In genomic region chr18:46725310-46725709, GRCh38 we compare ENCODE assay signal across 25 cellular contexts. TPM values are rescaled to one million over a fixed set of nuclear protein-coding genes. Genes with fewer than 3 reads are reported as not detected.
DNase-seq lines count a peak whose midpoint lies in the region; ATAC-seq, FAIRE-seq and TF ChIP-seq lines count a peak whose summit lies in the region.
"Had no signal": no experiment of that assay in that cellular context is flagged by ENCODE, and none has a peak within 500 bp of the region (broad histone marks: within the 10 kb centered on the region; RNA-seq: fewer than 3 reads in every experiment).

No MANE protein-coding gene starts in this region.

- no peak for TF ChIP-seq RAD21 in HepG2 (CRISPR knock-in tag; IDR thresholded peaks at IDR 0.05)

- H3K79me2 ChIP-seq in HepG2 (ENCODE audit: insufficient read depth, low read length) (no peaks in the 10 kb centered on the region), neural progenitor cell (ENCODE audit: low read depth) (no peaks in the 10 kb centered on the region)

- no peak for TF ChIP-seq POLR2A in HepG2 (IDR thresholded peaks at IDR 0.05; ENCODE audit: insufficient read depth in 1 of 2, low read depth in 2 of 2, low read length in 2 of 2)
- no peak for TF ChIP-seq POLR2A in right lobe of liver (IDR thresholded peaks at IDR 0.05)

- no peak for ATAC-seq in HepG2
- ATAC-seq in right lobe of liver, result no peak
- no peak for ATAC-seq in GM21447 (IDR thresholded peaks at IDR 0.05; ENCODE audit: unreplicated experiment)
- ATAC-seq in GM21786 (IDR thresholded peaks at IDR 0.05; ENCODE audit: unreplicated experiment), result no peak

- H3K27ac ChIP-seq in HepG2 (ENCODE audit: extremely low read length, insufficient read depth, low read length) (no peak overlapping the region), right lobe of liver (no peak overlapping the region), SK-N-MC (peak overlapping the region; percentile 96), neural progenitor cell (no peak overlapping the region)
- H3K27ac ChIP-seq: 22Rv1 had no signal

- H3K4me1 Mint-ChIP-seq in neural progenitor cell, result no peaks in the 10 kb centered on the region
- H3K4me1 Mint-ChIP-seq in glutamatergic neuron (ENCODE audit: low read depth, unreplicated experiment), result no peaks in the 10 kb centered on the region
- H3K4me1 Mint-ChIP-seq: CD14-positive monocyte; CD8-positive, alpha-beta memory T cell had no signal

- 7% methylated on average over 3 of the region's 3 CpGs for WGBS in HepG2 (ENCODE audit: low lambda C conversion rate)
- 78% methylated on average over 2 of the region's 3 CpGs for WGBS in right lobe of liver (ENCODE audit: insufficient coverage, low coverage, low lambda C conversion rate, missing lambda C conversion rate)

- FAIRE-seq in HepG2 (lab: Jason Lieb, UNC), result no peak
- FAIRE-seq: A204.1, D721Med, GM12891, GM18507, H54 had no signal

- DNase-seq in HepG2 (ENCODE audit: low spot score) (no peak), right lobe of liver (no peak), SK-N-MC (ENCODE audit: low read depth, low spot score) (no peak), neural progenitor cell (ENCODE audit: low spot score) (no peak), glutamatergic neuron (no peak), DMS 273 treated with DMSO at 0.1 percent for 48 hours (lab: John Stamatoyannopoulos, UW) (no peak)
- DNase-seq: CD4-positive, alpha-beta T cell; CD8-positive, alpha-beta memory T cell; DMS53; DMS79 treated with DMSO at 0.1 percent for 48 hours; GF-D8; GOT3; HFFc6 had no signal

- CTCF ChIA-PET in HepG2 (lab: Yijun Ruan, JAX; ENCODE audit: low intra/inter-chr PET ratio, low total read pairs), result no interaction called here

- H3K9ac ChIP-seq in HepG2 (ENCODE audit: insufficient read depth, low read depth, low read length) (no peak overlapping the region), SK-N-MC (ENCODE audit: insufficient read length) (peak overlapping the region; percentile 47), neural progenitor cell (no peak overlapping the region)

- peak overlapping the region; percentile 28 for H3K27ac Mint-ChIP-seq in neural progenitor cell
- H3K27ac Mint-ChIP-seq in glutamatergic neuron (ENCODE audit: unreplicated experiment), result no peak overlapping the region
- H3K27ac Mint-ChIP-seq: CD14-positive monocyte; CD4-positive, alpha-beta T cell; CD8-positive, alpha-beta memory T cell; HFFc6 had no signal

- H3K4me3 Mint-ChIP-seq in neural progenitor cell (no peak overlapping the region), glutamatergic neuron (ENCODE audit: unreplicated experiment) (no peak overlapping the region)
- H3K4me3 Mint-ChIP-seq: CD14-positive monocyte; CD4-positive, alpha-beta T cell; CD8-positive, alpha-beta memory T cell; HFFc6 had no signal

- no peaks in the 10 kb centered on the region for H3K36me3 ChIP-seq in HepG2 (replicated peaks in 1 of 2; ENCODE audit: control insufficient read depth in 1 of 2, insufficient read depth in 2 of 2, low read length in 2 of 2)
- no peaks in the 10 kb centered on the region for H3K36me3 ChIP-seq in right lobe of liver
- H3K36me3 ChIP-seq in SK-N-MC (ENCODE audit: insufficient read depth, low read length), result no peaks in the 10 kb centered on the region
- H3K36me3 ChIP-seq in neural progenitor cell, result no peaks in the 10 kb centered on the region
- H3K36me3 ChIP-seq: HAP-1 had no signal

- H2AFZ ChIP-seq in HepG2 (ENCODE audit: low read length), result no peak overlapping the region
- no peak overlapping the region for H2AFZ ChIP-seq in neural progenitor cell (replicated peaks)

- H3K27me3 Mint-ChIP-seq in neural progenitor cell (ENCODE audit: insufficient read depth, low read depth), result peaks cover 2% of the 10 kb centered on the region
- H3K27me3 Mint-ChIP-seq in glutamatergic neuron (ENCODE audit: unreplicated experiment), result no peaks in the 10 kb centered on the region

- BruUV-seq in HepG2 (replicated peaks; lab: Mats Ljungman, UMichigan), result no TSS peak

- peaks cover 10% of the 10 kb centered on the region for H3K9me3 Mint-ChIP-seq in neural progenitor cell
- H3K9me3 Mint-ChIP-seq in glutamatergic neuron (ENCODE audit: unreplicated experiment), result peaks cover 2% of the 10 kb centered on the region
- H3K9me3 Mint-ChIP-seq: CD4-positive, alpha-beta T cell had no signal

- intact Hi-C loops in HepG2 (cut with micrococcal nuclease; ENCODE audit: unreplicated experiment), result no loop called here
- intact Hi-C loops in right lobe of liver (cut with DNase I), result no loop called here

- H4K20me1 ChIP-seq in HepG2 (ENCODE audit: insufficient read depth, low read length), result no peaks in the 10 kb centered on the region
- H4K20me1 ChIP-seq in neural progenitor cell (ENCODE audit: low read depth), result no peaks in the 10 kb centered on the region

- no peaks in the 10 kb centered on the region for H3K36me3 Mint-ChIP-seq in neural progenitor cell
- peaks cover 8% of the 10 kb centered on the region for H3K36me3 Mint-ChIP-seq in glutamatergic neuron (ENCODE audit: unreplicated experiment)
- H3K36me3 Mint-ChIP-seq: CD14-positive monocyte had no signal

- POLR2A ChIA-PET in HepG2 (lab: Yijun Ruan, JAX), result no interaction called here

- H3K4me1 ChIP-seq in HepG2 (ENCODE audit: insufficient read depth, low read length), result no peaks in the 10 kb centered on the region
- H3K4me1 ChIP-seq in right lobe of liver, result no peaks in the 10 kb centered on the region
- H3K4me1 ChIP-seq in neural progenitor cell, result no peaks in the 10 kb centered on the region
- H3K4me1 ChIP-seq: HAP-1 had no signal

- H3K4me3 ChIP-seq in HepG2 (replicated peaks in 1 of 3; ENCODE audit: insufficient read depth in 1 of 3, low read depth in 2 of 3, low read length in 3 of 3) (no peak overlapping the region), right lobe of liver (no peak overlapping the region), SK-N-MC (peak overlapping the region; percentile 42), neural progenitor cell (no peak overlapping the region)
- H3K4me3 ChIP-seq: HAP-1 had no signal

- H3K4me2 ChIP-seq in HepG2 (ENCODE audit: low read depth, low read length) (no peak overlapping the region), neural progenitor cell (no peak overlapping the region)

- TF ChIP-seq CTCF in HepG2 (CRISPR knock-in tag; IDR thresholded peaks at IDR 0.05), result no peak
- TF ChIP-seq CTCF in right lobe of liver (IDR thresholded peaks at IDR 0.05), result no peak
- TF ChIP-seq CTCF in neural progenitor cell (IDR thresholded peaks at IDR 0.05), result no peak
- no peak for TF ChIP-seq CTCF in glutamatergic neuron (IDR thresholded peaks at IDR 0.05; ENCODE audit: partially characterized antibody, unreplicated experiment)

- no peaks in the 10 kb centered on the region; the same call in 1 of the 2 replicates for H3K9me3 ChIP-seq in HepG2 (ENCODE audit: low read length)
- no peaks in the 10 kb centered on the region for H3K9me3 ChIP-seq in right lobe of liver
- H3K9me3 ChIP-seq in SK-N-MC (ENCODE audit: low read depth, low read length), result no peaks in the 10 kb centered on the region
- no peaks in the 10 kb centered on the region for H3K9me3 ChIP-seq in neural progenitor cell (ENCODE audit: low read depth)

- H3K27me3 ChIP-seq in HepG2 (ENCODE audit: control insufficient read depth in 1 of 2, insufficient read depth in 2 of 2, low read length in 2 of 2), result peaks cover 0 to 16% of the 10 kb centered on the region in 2 experiments; a peak in 2 of 5 replicates
- H3K27me3 ChIP-seq in right lobe of liver, result no peaks in the 10 kb centered on the region
- no peaks in the 10 kb centered on the region for H3K27me3 ChIP-seq in neural progenitor cell

- no peaks in the 10 kb centered on the region for H3F3A ChIP-seq in neural progenitor cell (ENCODE audit: low read depth)

- TF ChIP-seq EP300 in HepG2 (IDR thresholded peaks at IDR 0.05; ENCODE audit: low read depth in 2 of 2, low read length in 2 of 2), result no peak
- no peak for TF ChIP-seq EP300 in HepG2 (CRISPR knock-in tag; IDR thresholded peaks at IDR 0.05; ENCODE audit: borderline replicate concordance)

- in situ Hi-C loops in HepG2 (cut with HindIII; ENCODE audit: extremely low pct_ligation_motif_present, low pct_unique_long_range_greater_than_20kb), result no loop called here

TF ChIP-seq in HepG2, 621 proteins besides CTCF, POLR2A, EP300 and RAD21 (continues in another document):
- TF ChIP-seq ONECUT2 (CRISPR knock-in tag; IDR thresholded peaks at IDR 0.05) (no peak), MBNL3 (CRISPR knock-in tag; conservative IDR thresholded peaks at IDR 0.05) (no peak)

RNA-seq across cellular contexts. Expression of gene ST8SIA5, which starts 31.5 kb away (rescaled TPM):
- total RNA-seq in HepG2 (2016; rRNA removed; fragmentation: Illumina TruSeq; extraction: Trizol), result 0.07 and 0.08 TPM in 2 replicates
- total RNA-seq in HepG2 (2016; cell fraction: cytosol; rRNA removed; fragmentation: Illumina TruSeq; extraction: Trizol; ENCODE audit: low read depth), result not detected in 2 replicates
- 0.06 TPM in 1 of 2 replicates, not detected in the other for total RNA-seq in HepG2 (2016; cell fraction: insoluble cytoplasmic fraction; rRNA removed; fragmentation: Illumina TruSeq; extraction: Trizol)
- 0.25 TPM in 1 of 2 replicates, not detected in the other for total RNA-seq in HepG2 (2016; cell fraction: membrane; rRNA removed; fragmentation: Illumina TruSeq; extraction: Trizol)
- total RNA-seq in HepG2 (2016; cell fraction: nucleus; rRNA removed; fragmentation: Illumina TruSeq; extraction: Trizol), result not detected in 2 replicates
- 0.20 and 0.76 TPM in 2 replicates for polyA plus RNA-seq in HepG2 (2011; rRNA removed)
- polyA plus RNA-seq in HepG2 (2011; cell fraction: cytosol; rRNA removed), result 0.04 and 0.08 TPM in 2 replicates
- polyA plus RNA-seq in HepG2 (2011; cell fraction: nucleus; rRNA removed), result 1.1 and 1.6 TPM in 2 replicates
- polyA plus RNA-seq in HepG2 (2012), result 0.20 and 0.31 TPM in 2 replicates
- polyA plus RNA-seq in HepG2 (2016; cell fraction: cytosol; fragmentation: Illumina TruSeq; extraction: Trizol; ENCODE audit: low read depth), result not detected in 2 replicates
- not detected in 2 replicates for polyA plus RNA-seq in HepG2 (2016; cell fraction: insoluble cytoplasmic fraction; fragmentation: Illumina TruSeq; extraction: Trizol; ENCODE audit: low read depth)
- polyA plus RNA-seq in HepG2 (2016; cell fraction: membrane; fragmentation: Illumina TruSeq; extraction: Trizol; ENCODE audit: low read depth), result 0.10 and 0.38 TPM in 2 replicates
- 0.12 and 2.0 TPM in 2 replicates for polyA plus RNA-seq in HepG2 (2016; cell fraction: nucleus; fragmentation: Illumina TruSeq; extraction: Trizol; ENCODE audit: insufficient read depth, low read depth)
- 0.16 TPM in 2 replicates for polyA minus RNA-seq in HepG2 (2011; rRNA and poly(A)+ RNA removed; ENCODE audit: low replicate concordance)
- not detected in 2 replicates for polyA minus RNA-seq in HepG2 (2011; cell fraction: cytosol; rRNA and poly(A)+ RNA removed)
- 0.50 and 0.64 TPM in 2 replicates for polyA minus RNA-seq in HepG2 (2011; cell fraction: nucleus; rRNA and poly(A)+ RNA removed)
- total RNA-seq in right lobe of liver, result under 1 TPM in 2 of 6 experiments, not detected in 4; 0.07 to 0.92 TPM
- total RNA-seq in neural progenitor cell (ENCODE audit: low replicate concordance), result 0.03 and 0.04 TPM in 2 replicates
- 0.56 TPM for total RNA-seq in glutamatergic neuron (ENCODE audit: unreplicated experiment)
- total RNA-seq: CD8-positive, alpha-beta memory T cell; G401 had no signal
- polyA plus RNA-seq: BJ, CD14-positive monocyte had no signal
